ENCODE assay signal across 8 cellular contexts in genomic region chr10:97584060-97584797, GRCh38. TPM values are rescaled to one million over a fixed set of nuclear protein-coding genes. Genes with fewer than 3 reads are reported as not detected.
DNase-seq lines count a peak whose midpoint lies in the region; ATAC-seq lines count a peak whose summit lies in the region.

Gene HOGA1, plus strand, starts transcription at chr10:97584389. Its CDS starts 315 bp downstream, at chr10:97584704.

- no peak within 1 kb of the TSS for H3K27ac Mint-ChIP-seq in T-helper 17 cell

- H4K8ac ChIP-seq in mesenchymal stem cell (ENCODE audit: low read length), result peak within 1 kb of the TSS; percentile 69

- H3K9ac ChIP-seq in endocrine pancreas (ENCODE audit: control insufficient read depth, insufficient read depth, low read length) (peak within 1 kb of the TSS; percentile 6), mesenchymal stem cell (ENCODE audit: low read length) (peak within 1 kb of the TSS; percentile 37)

- H4K91ac ChIP-seq in mesenchymal stem cell (ENCODE audit: low read length), result peak within 1 kb of the TSS; percentile 63

- peak within 1 kb of the TSS; percentile 5 to 67 for H3K18ac ChIP-seq in mesenchymal stem cell (ENCODE audit: low read depth in 1 of 2, low read length in 2 of 2)

- H3K4me3 ChIP-seq in endocrine pancreas (ENCODE audit: control insufficient read depth, insufficient read depth, low read length), result no peak within 1 kb of the TSS
- no peak within 1 kb of the TSS for H3K4me3 ChIP-seq in mesenchymal stem cell (ENCODE audit: insufficient read depth in 1 of 2, low read depth in 1 of 2, low read length in 2 of 2)

- H2BK5ac ChIP-seq in mesenchymal stem cell (ENCODE audit: low read depth, low read length, poor library complexity, severe bottlenecking), result peak within 1 kb of the TSS; percentile 48

- no peak within 1 kb of the TSS for H3K4me3 Mint-ChIP-seq in T-helper 17 cell

- 54% methylated on average over 4 of the region's 5 CpGs for WGBS in mesenchymal stem cell

- DNase-seq in NCI-H460 (ENCODE audit: extremely low read depth, low read depth) (peak; percentile 84), mesenchymal stem cell (peak; percentile 44), activated gamma-delta T cell treated with Interleukin-2 at 50 U/mL for 16 hours (no peak), T-helper 17 cell (no peak), NCI-H748 treated with DMSO at 0.1 percent for 48 hours (lab: John Stamatoyannopoulos, UW) (no peak)

- H3K27me3 ChIP-seq in endocrine pancreas (ENCODE audit: control insufficient read depth, insufficient read depth, low read length) (no peaks in the 10 kb centered on the region), mesenchymal stem cell (ENCODE audit: control insufficient read depth in 1 of 2, insufficient read depth in 1 of 2, low read length in 2 of 2) (no peaks in the 10 kb centered on the region)

- H3K9me3 ChIP-seq in endocrine pancreas (ENCODE audit: control insufficient read depth, low read length), result no peaks in the 10 kb centered on the region
- no peaks in the 10 kb centered on the region for H3K9me3 ChIP-seq in mesenchymal stem cell (ENCODE audit: control insufficient read depth, low read length)
- no peaks in the 10 kb centered on the region for H3K9me3 ChIP-seq in T-helper 17 cell (ENCODE audit: control insufficient read depth, low read length, poor library complexity, severe bottlenecking)

- peak within 1 kb of the TSS; percentile 6 for H2BK15ac ChIP-seq in mesenchymal stem cell (ENCODE audit: low read depth, poor library complexity, severe bottlenecking)

- ATAC-seq in GM21423 (IDR thresholded peaks at IDR 0.05; ENCODE audit: unreplicated experiment) (peak; percentile 60), HG02840 (IDR thresholded peaks at IDR 0.05; ENCODE audit: low FRiP score, unreplicated experiment) (no peak), T-helper 17 cell (no peak)

- H3K23ac ChIP-seq in mesenchymal stem cell (ENCODE audit: low read length in 2 of 2), result no peak within 1 kb of the TSS

- H3K4me1 ChIP-seq in endocrine pancreas (ENCODE audit: control insufficient read depth, insufficient read depth, low read length), result no peaks in the 10 kb centered on the region
- H3K4me1 ChIP-seq in mesenchymal stem cell (ENCODE audit: control insufficient read depth, insufficient read depth, low read depth, low read length), result peaks cover 36% of the 10 kb centered on the region

- peak within 1 kb of the TSS; percentile 39 for H3K4me2 ChIP-seq in mesenchymal stem cell (ENCODE audit: low read length, poor library complexity, severe bottlenecking)

- peak within 1 kb of the TSS; percentile 98 for H2AK5ac ChIP-seq in mesenchymal stem cell (ENCODE audit: low read length, severe bottlenecking)

- no peak within 1 kb of the TSS for H2BK12ac ChIP-seq in mesenchymal stem cell (ENCODE audit: low read length in 2 of 2)

- H3K4ac ChIP-seq in mesenchymal stem cell (ENCODE audit: low read depth in 1 of 2, low read length in 2 of 2), result no peak within 1 kb of the TSS

- peak within 1 kb of the TSS; percentile 91 for H3K27ac ChIP-seq in mesenchymal stem cell (ENCODE audit: low read length, poor library complexity, severe bottlenecking)

- H3K14ac ChIP-seq in mesenchymal stem cell (ENCODE audit: low read length in 2 of 2), result peak within 1 kb of the TSS in 1 of 2 experiments; percentile 35

- H3K36me3 ChIP-seq in endocrine pancreas (ENCODE audit: control insufficient read depth, insufficient read depth, low read length) (no peaks in the 10 kb centered on the region), mesenchymal stem cell (ENCODE audit: control insufficient read depth in 1 of 2, insufficient read depth in 2 of 2, low read depth in 1 of 2, low read length in 2 of 2) (peaks cover 0 to 6% of the 10 kb centered on the region in 2 experiments)

- no peak within 1 kb of the TSS for H2BK120ac ChIP-seq in mesenchymal stem cell (ENCODE audit: low read depth, low read length)

- H2AFZ ChIP-seq in mesenchymal stem cell (ENCODE audit: low read depth, low read length), result peak within 1 kb of the TSS; percentile 74

- peaks cover 6% of the 10 kb centered on the region for H3K27me3 Mint-ChIP-seq in T-helper 17 cell

- peaks cover 3% of the 10 kb centered on the region for H3K4me1 Mint-ChIP-seq in T-helper 17 cell

- H3K79me1 ChIP-seq in mesenchymal stem cell (replicated peaks; ENCODE audit: low read length, poor library complexity, severe bottlenecking), result peaks cover 9% of the 10 kb centered on the region

- H3K36me3 Mint-ChIP-seq in T-helper 17 cell (ENCODE audit: low read depth), result no peaks in the 10 kb centered on the region

RNA-seq across cellular contexts. Expression of gene HOGA1, which starts in this region (rescaled TPM):
- total RNA-seq in NCI-H460 (2014; rRNA removed; shearing (Covaris generic)), result 1.4 TPM in 2 replicates
- polyA plus RNA-seq in NCI-H460 (2014; cell fraction: nucleus; rRNA removed), result 3.8 and 5.7 TPM in 2 replicates
- 0.23 TPM for polyA plus RNA-seq in mesenchymal stem cell (2013, experiment 1 of 2)
- polyA plus RNA-seq in mesenchymal stem cell (2013, experiment 2 of 2), result 0.27 TPM
- total RNA-seq in T-helper 17 cell, result not detected

Comparison
In these comparisons a context has a peak if more than half of its experiments do, and no peak if none do; other contexts are left out.
1. DNase-seq: peak in NCI-H460 (single experiment) and mesenchymal stem cell (single experiment); none in activated gamma-delta T cell treated with Interleukin-2 at 50 U/mL for 16 hours (single experiment), T-helper 17 cell (0 of 3) and NCI-H748 treated with DMSO at 0.1 percent for 48 hours (single experiment).